17 cellular contexts compared by ENCODE assay signal in genomic region chr11:94751806-94752205, GRCh38. TPM values are rescaled to one million over a fixed set of nuclear protein-coding genes. Genes with fewer than 3 reads are reported as not detected.
DNase-seq lines count a peak whose midpoint lies in the region; TF ChIP-seq lines count a peak whose summit lies in the region.
"Had no signal": no experiment of that assay in that cellular context is flagged by ENCODE, and none has a peak within 500 bp of the region (broad histone marks: within the 10 kb centered on the region; RNA-seq: fewer than 3 reads in every experiment).

No MANE protein-coding gene starts in this region.

- H3K36me3 Mint-ChIP-seq in brain (no peaks in the 10 kb centered on the region), mesothelial cell of epicardium (no peaks in the 10 kb centered on the region), type B pancreatic cell (no peaks in the 10 kb centered on the region)
- H3K36me3 Mint-ChIP-seq: activated naive CD8-positive, alpha-beta T cell; naive thymus-derived CD8-positive, alpha-beta T cell had no signal

- TF ChIP-seq CTCF in brain (conservative IDR thresholded peaks at IDR 0.05), result no peak
- TF ChIP-seq CTCF in mesothelial cell of epicardium (IDR thresholded peaks at IDR 0.05; ENCODE audit: unreplicated experiment), result no peak
- no peak for TF ChIP-seq CTCF in type B pancreatic cell (conservative IDR thresholded peaks at IDR 0.05)

- no peaks in the 10 kb centered on the region for H3K9me3 Mint-ChIP-seq in brain
- H3K9me3 Mint-ChIP-seq in mesothelial cell of epicardium, result no peaks in the 10 kb centered on the region
- H3K9me3 Mint-ChIP-seq in type B pancreatic cell, result no peaks in the 10 kb centered on the region
- H3K9me3 Mint-ChIP-seq: activated CD4-positive, alpha-beta T cell treated with anti-CD3 and anti-CD28 coated beads, Interleukin-2, amount 10 ng/mL, durations not matched to agents 24 days and 14 days; activated T-cell treated with anti-CD3 and anti-CD28 coated beads, Interleukin-2, amount 50 U/mL, for 72 hours; naive thymus-derived CD8-positive, alpha-beta T cell had no signal

- H3K4me3 Mint-ChIP-seq in brain, result no peak overlapping the region
- H3K4me3 Mint-ChIP-seq in mesothelial cell of epicardium, result no peak overlapping the region
- H3K4me3 Mint-ChIP-seq in type B pancreatic cell, result no peak overlapping the region
- H3K4me3 Mint-ChIP-seq: activated CD4-positive, alpha-beta T cell treated with anti-CD3 and anti-CD28 coated beads, Interleukin-2, amount 10 ng/mL, durations not matched to agents 24 days and 14 days; activated naive CD8-positive, alpha-beta T cell; activated T-cell treated with anti-CD3 and anti-CD28 coated beads, Interleukin-2, amount 50 U/mL, for 72 hours; B cell; naive thymus-derived CD8-positive, alpha-beta T cell; T-helper 17 cell had no signal

- peaks cover 3% of the 10 kb centered on the region for H3K27me3 Mint-ChIP-seq in brain
- no peaks in the 10 kb centered on the region for H3K27me3 Mint-ChIP-seq in mesothelial cell of epicardium (ENCODE audit: low read depth)
- no peaks in the 10 kb centered on the region for H3K27me3 Mint-ChIP-seq in type B pancreatic cell

- peaks cover 18% of the 10 kb centered on the region for H3K4me1 Mint-ChIP-seq in brain
- H3K4me1 Mint-ChIP-seq in mesothelial cell of epicardium, result peaks cover 28% of the 10 kb centered on the region
- peaks cover 32% of the 10 kb centered on the region for H3K4me1 Mint-ChIP-seq in type B pancreatic cell (ENCODE audit: unreplicated experiment)
- H3K4me1 Mint-ChIP-seq: activated CD4-positive, alpha-beta T cell treated with anti-CD3 and anti-CD28 coated beads, Interleukin-2, amount 10 ng/mL, durations not matched to agents 24 days and 14 days; B cell; naive thymus-derived CD8-positive, alpha-beta T cell; T-helper 17 cell had no signal

- peak; percentile 40 for DNase-seq in HCEC 1CT
- DNase-seq in mesothelial cell of epicardium (ENCODE audit: low spot score in 2 of 2, unreplicated experiment in 2 of 2), result no peak
- no peak for DNase-seq in type B pancreatic cell (ENCODE audit: extremely low spot score, unreplicated experiment)
- no peak for DNase-seq in NCI-H1105 (lab: John Stamatoyannopoulos, UW)
- no peak for DNase-seq in NCI-H2196 (lab: John Stamatoyannopoulos, UW; ENCODE audit: unreplicated experiment)
- no peak for DNase-seq in NCI-H1092 (lab: John Stamatoyannopoulos, UW)
- DNase-seq: activated CD4-positive, alpha-beta T cell treated with anti-CD3 and anti-CD28 coated beads, Interleukin-2, amount 10 ng/mL, durations not matched to agents 24 days and 14 days; activated T-cell treated with anti-CD3 and anti-CD28 coated beads, Interleukin-2, amount 50 U/mL, for 72 hours; effector memory CD4-positive, alpha-beta T cell; naive thymus-derived CD8-positive, alpha-beta T cell; NCI-H1417; NCI-H510A; NK-92 treated with Interleukin-12 subunit alpha and Interleukin-12 subunit beta, amount 100 ng/mL, for 24 hours; T-helper 17 cell had no signal

- peak overlapping the region in 4 of 5 experiments; percentile 1 to 29 (median 14) for H3K27ac Mint-ChIP-seq in brain
- H3K27ac Mint-ChIP-seq in mesothelial cell of epicardium, result peak overlapping the region; percentile 24
- H3K27ac Mint-ChIP-seq in type B pancreatic cell, result peak overlapping the region; percentile 25
- H3K27ac Mint-ChIP-seq: activated CD4-positive, alpha-beta T cell treated with anti-CD3 and anti-CD28 coated beads, Interleukin-2, amount 10 ng/mL, durations not matched to agents 24 days and 14 days; activated naive CD8-positive, alpha-beta T cell; activated T-cell treated with anti-CD3 and anti-CD28 coated beads, Interleukin-2, amount 50 U/mL, for 72 hours; B cell; naive thymus-derived CD8-positive, alpha-beta T cell; T-helper 17 cell had no signal

RNA-seq across cellular contexts. Expression of gene AMOTL1, which starts 16.4 kb away (rescaled TPM):
- 65.6 TPM for polyA plus RNA-seq in brain (ENCODE audit: insufficient read depth, low read depth, low replicate concordance)
- total RNA-seq in mesothelial cell of epicardium, result 77.0 to 78.5 TPM (median 77.8 TPM) in 3 replicates
- 64.8 and 93.5 TPM in 2 replicates for total RNA-seq in type B pancreatic cell (ENCODE audit: low replicate concordance)
